Comparison of ENCODE assay signal across 8 cellular contexts in genomic region chr9:127937383-127938297, GRCh38. TPM values are rescaled to one million over a fixed set of nuclear protein-coding genes. Genes with fewer than 3 reads are reported as not detected.
DNase-seq lines count a peak whose midpoint lies in the region; ATAC-seq, FAIRE-seq and TF ChIP-seq lines count a peak whose summit lies in the region.

Gene DPM2 (minus strand): TSS chr9:127937854. CDS start chr9:127937820, 34 bp downstream.

- H2AFZ ChIP-seq in ACC112 (ENCODE audit: low read length, unreplicated experiment) (no peak within 1 kb of the TSS), keratinocyte (ENCODE audit: control insufficient read depth, low read length) (peak within 1 kb of the TSS; percentile 75)

- H3K4me1 ChIP-seq in ACC112 (ENCODE audit: control insufficient read depth, insufficient read depth, low read length, unreplicated experiment) = peaks cover 24% of the 10 kb centered on the region
- peaks cover 22% of the 10 kb centered on the region for H3K4me1 ChIP-seq in keratinocyte (ENCODE audit: control insufficient read depth, extremely low read depth, insufficient read depth, low read length)

- no peak for TF ChIP-seq CTCF in keratinocyte (optimal IDR thresholded peaks at IDR 0.05 in 1 of 3, IDR thresholded peaks at IDR 0.05 in 1 of 3, conservative IDR thresholded peaks at IDR 0.05 in 1 of 3; ENCODE audit: extremely low read depth in 1 of 3, insufficient read depth in 2 of 3, low read length in 3 of 3)

- H3K4me2 ChIP-seq in keratinocyte (ENCODE audit: control insufficient read depth, extremely low read depth, insufficient read depth, low read depth, low read length) = peak within 1 kb of the TSS; percentile 73

- H3K79me2 ChIP-seq in ACC112 (ENCODE audit: control insufficient read depth, insufficient read depth, low read length, unreplicated experiment) (peaks cover 35% of the 10 kb centered on the region), keratinocyte (ENCODE audit: control insufficient read depth, insufficient read depth, low read length) (peaks cover 33% of the 10 kb centered on the region)

- no peaks in the 10 kb centered on the region for H3K9me1 ChIP-seq in keratinocyte (ENCODE audit: control insufficient read depth, extremely low read depth, insufficient read depth, low read length)

- peaks cover 2% of the 10 kb centered on the region for H4K20me1 ChIP-seq in keratinocyte (ENCODE audit: control insufficient read depth, extremely low read depth, insufficient read depth, low read length)

- H3K4me3 ChIP-seq in ACC112 (ENCODE audit: low read depth, low read length) (peak within 1 kb of the TSS; percentile 86), keratinocyte (ENCODE audit: control insufficient read depth in 2 of 3, extremely low read depth in 1 of 3, insufficient read depth in 2 of 3, low read depth in 1 of 3, low read length in 3 of 3) (peak within 1 kb of the TSS; percentile 72 to 87 (median 78))

- ATAC-seq in GM18861 (IDR thresholded peaks at IDR 0.05; ENCODE audit: unreplicated experiment) (peak; percentile 83), HG03095 (IDR thresholded peaks at IDR 0.05; ENCODE audit: unreplicated experiment) (peak; percentile 88)
- peak; percentile 95 for ATAC-seq in activated CD4-positive, CD25-positive, alpha-beta regulatory T cell treated with anti-CD3 and anti-CD28 coated beads, Interleukin-2, amount 50 U/mL, for 24 hours

- dilution Hi-C loops in keratinocyte (cut with MboI; ENCODE audit: extremely low pct_ligation_motif_present, low sequenced_read_pairs) = loop anchor here (25.0 kb wide), 1 partner anchor 125 kb away; the partner anchor contains the start of genes NAIF1 and SLC25A25

- H3K9me3 ChIP-seq in keratinocyte (ENCODE audit: control insufficient read depth, low read depth, low read length) = no peaks in the 10 kb centered on the region

- peak within 1 kb of the TSS; percentile 84 for H3K9ac ChIP-seq in keratinocyte (ENCODE audit: control insufficient read depth, extremely low read depth, insufficient read depth, low read length)

- H3K27me3 ChIP-seq in ACC112 (ENCODE audit: insufficient read depth, low read length) (no peaks in the 10 kb centered on the region), keratinocyte (ENCODE audit: control insufficient read depth, extremely low read depth, insufficient read depth, low read length) (no peaks in the 10 kb centered on the region)

- no peaks in the 10 kb centered on the region for H3K36me3 ChIP-seq in ACC112 (ENCODE audit: insufficient read depth, low read length)
- H3K36me3 ChIP-seq in keratinocyte (ENCODE audit: control insufficient read depth in 2 of 2, extremely low read depth in 1 of 2, insufficient read depth in 2 of 2, low read length in 2 of 2) = peaks cover 9 to 13% of the 10 kb centered on the region in 2 experiments

- peak within 1 kb of the TSS; percentile 32 for H3K27ac ChIP-seq in ACC112 (ENCODE audit: low read depth, low read length)
- peak within 1 kb of the TSS; percentile 61 for H3K27ac ChIP-seq in keratinocyte (ENCODE audit: control insufficient read depth, insufficient read depth, low read length)

- no peak for FAIRE-seq in keratinocyte (lab: Jason Lieb, UNC)

- DNase-seq in NCI-H345 (lab: John Stamatoyannopoulos, UW) = peak; percentile 88
- peak; percentile 87 for DNase-seq in cerebellar cortex (ENCODE audit: low spot score)
- no peak for DNase-seq in keratinocyte (ENCODE audit: low read depth, low spot score)
- peak; percentile 79 for DNase-seq in stimulated activated CD4-positive, alpha-beta T cell treated with anti-CD3 and anti-CD28 coated beads, Interleukin-12 subunit alpha, Interleukin-12 subunit beta, amount 100 ng/mL, for 4 hours

RNA-seq across cellular contexts. Expression of gene DPM2, which starts in this region (rescaled TPM):
- polyA plus RNA-seq in keratinocyte = 31.1 to 35.4 TPM (median 34.7 TPM) in 3 replicates
- polyA plus RNA-seq in keratinocyte (2011; ENCODE audit: low read depth) = 4.3 TPM
- 30.4 and 34.1 TPM in 2 replicates for polyA plus RNA-seq in keratinocyte (2011; cell fraction: cytosol; rRNA removed)
- polyA plus RNA-seq in keratinocyte (2011; cell fraction: nucleus; rRNA removed) = 31.3 and 35.3 TPM in 2 replicates
- polyA plus RNA-seq in keratinocyte (2012; ENCODE audit: low replicate concordance) = 30.8 and 33.4 TPM in 2 replicates
- polyA minus RNA-seq in keratinocyte = 30.5 to 46.0 TPM (median 35.2 TPM) in 3 replicates
- polyA minus RNA-seq in keratinocyte (2011; cell fraction: cytosol; rRNA and poly(A)+ RNA removed) = 42.6 TPM
- 9.5 and 11.2 TPM in 2 replicates for polyA minus RNA-seq in keratinocyte (2011; cell fraction: nucleus; rRNA and poly(A)+ RNA removed)
